Comparison of ENCODE assay signal across 1 cellular context in genomic region chr6:44245391-44245911, GRCh38.
TF ChIP-seq lines count a peak whose summit lies in the region.

No MANE protein-coding gene starts in this region.

TF ChIP-seq in liver, 16 proteins besides CTCF, POLR2A, EP300 and RAD21 (continued from another document):
- TF ChIP-seq JUND (IDR thresholded peaks at IDR 0.05) (no peak), MAX (IDR thresholded peaks at IDR 0.05) (no peak), SP1 (IDR thresholded peaks at IDR 0.05) (no peak), ATF3 (IDR thresholded peaks at IDR 0.05) (no peak), HNF4A (conservative IDR thresholded peaks at IDR 0.05) (no peak), YY1 (IDR thresholded peaks at IDR 0.05) (no peak)
